Comparison of ENCODE assay signal across 8 cellular contexts in the genomic region with DNA sequence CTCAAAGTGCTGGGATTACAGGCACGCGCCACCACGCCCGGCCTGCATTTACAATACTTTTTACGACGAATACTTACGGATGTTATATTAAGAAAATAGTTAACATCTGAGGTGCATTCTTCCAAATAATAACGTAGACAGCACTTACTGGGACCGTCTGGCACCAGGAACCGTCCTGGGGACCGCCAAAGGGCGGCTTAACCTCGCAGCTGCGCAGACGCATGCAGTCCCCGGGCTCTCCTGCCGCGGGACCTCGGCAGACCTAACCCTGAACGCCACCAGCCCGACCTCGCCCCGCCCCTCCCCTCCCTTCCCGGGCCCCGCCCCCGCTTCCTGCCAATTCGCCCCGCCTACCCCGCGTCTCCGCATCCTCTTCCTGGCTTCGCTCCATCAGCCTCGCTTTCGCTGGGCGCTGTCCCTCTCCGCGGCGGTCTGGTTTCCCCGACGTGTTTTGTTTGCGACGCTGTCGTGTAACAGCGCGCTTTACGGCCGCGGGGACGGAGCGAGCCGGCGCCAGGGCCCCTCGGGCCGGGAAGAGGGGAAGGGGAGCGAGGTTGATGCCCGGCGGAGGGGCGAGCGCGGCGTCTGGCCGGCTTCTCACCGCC. TPM values are rescaled to one million over a fixed set of nuclear protein-coding genes. Genes with fewer than 3 reads are reported as not detected.
DNase-seq lines count a peak whose midpoint lies in the region; ATAC-seq and TF ChIP-seq lines count a peak whose summit lies in the region.

A gene (plus strand): TSS at position 479 of the 605 bp plus-strand sequence. CDS start 79 bp downstream, at position 558.

- no peak for TF ChIP-seq EP300 in ovary (IDR thresholded peaks at IDR 0.05)

- peak; percentile 70 for TF ChIP-seq POLR2A in ovary (IDR thresholded peaks at IDR 0.05)
- peak in 1 of 2 donors; percentile 75 for TF ChIP-seq POLR2A in thyroid gland (IDR thresholded peaks at IDR 0.05)

- H3K9me3 ChIP-seq in ovary (no peaks in the 10 kb centered on the region), thyroid gland (no peaks in the 10 kb centered on the region)

- no peaks in the 10 kb centered on the region for H3K9me3 Mint-ChIP-seq in activated naive CD8-positive, alpha-beta T cell (ENCODE audit: low read depth)

- H3K27ac ChIP-seq in ovary = peak within 1 kb of the TSS; percentile 56 to 79
- H3K27ac ChIP-seq in thyroid gland = peak within 1 kb of the TSS; percentile 67 to 96 (median 92)

- H3K4me3 ChIP-seq in ovary = peak within 1 kb of the TSS; percentile 80
- H3K4me3 ChIP-seq in thyroid gland (replicated peaks in 1 of 3) = peak within 1 kb of the TSS; percentile 43 to 100 (median 98)

- peaks cover 2% of the 10 kb centered on the region for H3K36me3 Mint-ChIP-seq in activated naive CD8-positive, alpha-beta T cell

- H3K27me3 ChIP-seq in ovary (no peaks in the 10 kb centered on the region), thyroid gland (no peaks in the 10 kb centered on the region)

- H3K27ac Mint-ChIP-seq in activated naive CD8-positive, alpha-beta T cell = peak within 1 kb of the TSS; percentile 93

- POLR2A ChIA-PET in GM10248 (lab: Yijun Ruan, JAX) = no interaction called here

- peak; percentile 81 for ATAC-seq in HG02623 (IDR thresholded peaks at IDR 0.05; ENCODE audit: unreplicated experiment)

- H3K36me3 ChIP-seq in ovary = no peaks in the 10 kb centered on the region
- no peaks in the 10 kb centered on the region for H3K36me3 ChIP-seq in thyroid gland

- peak within 1 kb of the TSS; percentile 96 for H3K4me3 Mint-ChIP-seq in activated naive CD8-positive, alpha-beta T cell

- peaks cover 45% of the 10 kb centered on the region for H3K4me1 Mint-ChIP-seq in activated naive CD8-positive, alpha-beta T cell (ENCODE audit: low read depth)

- intact Hi-C loops in head of caudate nucleus (cut with DNase I) = loop anchor here (5.0 kb wide), 1 partner anchor 55 kb away; a partner anchor contains a TSS
- intact Hi-C loops in ovary (cut with DNase I) = loop anchor here in 1 of 4 donors (2.0 kb wide), 1 partner anchor 54 kb away; no protein-coding TSS in a partner anchor
- intact Hi-C loops in thyroid gland (cut with DNase I) = loop anchor here (10.0 kb wide), 1 partner anchor 98 kb away; a partner anchor contains a TSS

- CTCF ChIA-PET in GM10248 (lab: Yijun Ruan, JAX) = interaction anchor here (1.3 to 2.1 kb wide), 4 partner anchors 10 to 646 kb away, joined by 3 to 9 read pairs (median 4); no protein-coding TSS in a partner anchor

- peaks cover 11% of the 10 kb centered on the region for H3K4me1 ChIP-seq in ovary (ENCODE audit: insufficient read depth)
- H3K4me1 ChIP-seq in thyroid gland = peaks cover 19 to 24% of the 10 kb centered on the region in 2 donors

- DNase-seq in GM10248 (ENCODE audit: extremely low spot score) = peak; percentile 98
- DNase-seq in NCI-H1105 (lab: John Stamatoyannopoulos, UW) = peak; percentile 94
- peak; percentile 97 for DNase-seq in SKM-1 treated with dmso at 0.1 percent for 144 hours (lab: John Stamatoyannopoulos, UW; ENCODE audit: unreplicated experiment)
- peak; percentile 94 to 100 (median 98) for DNase-seq in head of caudate nucleus
- peak; percentile 99 to 100 (median 100) for DNase-seq in ovary
- DNase-seq in thyroid gland = peak; percentile 99

- WGBS in ovary, 3 donors = 1% methylated on average over 62 to 63 of the region's 63 CpGs
- 0 to 3% methylated on average over 30 to 42 of the region's 63 CpGs for WGBS in thyroid gland, 2 donors

- H3K27me3 Mint-ChIP-seq in activated naive CD8-positive, alpha-beta T cell = no peaks in the 10 kb centered on the region

- no peak for TF ChIP-seq CTCF in GM10248 (IDR thresholded peaks at IDR 0.05; ENCODE audit: control extremely low read depth, extremely low read depth, low read depth, missing control alignments)
- no peak for TF ChIP-seq CTCF in ovary (IDR thresholded peaks at IDR 0.05)
- TF ChIP-seq CTCF in thyroid gland (IDR thresholded peaks at IDR 0.05) = peak in 2 of 6 experiments; percentile 7 to 12

RNA-seq across cellular contexts. Expression of the gene that starts here (rescaled TPM):
- total RNA-seq in ovary (10 to 100 TPM; 17.6 to 26.9 (median 21.0) TPM), thyroid gland (10 to 100 TPM; 27.5 to 41.6 (median 37.4) TPM)
- polyA plus RNA-seq in ovary = 10 to 100 TPM; 11.5 to 55.1 TPM

Comparison
In these comparisons a context has a peak if more than half of its experiments do, and no peak if none do; other contexts are left out.
1. Peak in every context shown above with its lines: DNase-seq, ATAC-seq, H3K4me3 ChIP-seq and H3K27ac ChIP-seq.